1 cellular context compared by ENCODE assay signal in the genomic region with DNA sequence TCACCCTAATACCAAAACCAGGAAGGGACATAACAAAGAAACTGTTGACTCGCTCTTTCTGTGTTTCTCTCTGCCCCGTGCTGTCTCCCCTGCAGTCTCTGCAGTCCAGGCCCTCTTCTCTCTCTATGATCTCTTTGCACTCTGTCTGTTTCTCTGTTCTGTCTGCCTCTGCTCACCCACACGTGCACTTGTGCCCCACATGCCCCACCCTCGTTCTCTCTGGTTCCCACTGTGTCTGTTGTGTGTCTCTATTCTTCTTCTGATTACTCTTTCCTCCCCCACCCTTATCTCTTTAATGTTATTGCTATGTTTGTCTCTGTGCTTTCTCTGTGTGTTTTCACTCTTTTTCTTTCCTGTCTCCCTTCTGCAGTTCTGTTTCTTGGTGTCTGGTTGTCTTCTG.
TF ChIP-seq lines count a peak whose summit lies in the region.

No MANE protein-coding gene starts in this region.

TF ChIP-seq in GM23338, 12 proteins besides CTCF, POLR2A, EP300 and RAD21 (continued from another document):
- TF ChIP-seq, protein P1, sequence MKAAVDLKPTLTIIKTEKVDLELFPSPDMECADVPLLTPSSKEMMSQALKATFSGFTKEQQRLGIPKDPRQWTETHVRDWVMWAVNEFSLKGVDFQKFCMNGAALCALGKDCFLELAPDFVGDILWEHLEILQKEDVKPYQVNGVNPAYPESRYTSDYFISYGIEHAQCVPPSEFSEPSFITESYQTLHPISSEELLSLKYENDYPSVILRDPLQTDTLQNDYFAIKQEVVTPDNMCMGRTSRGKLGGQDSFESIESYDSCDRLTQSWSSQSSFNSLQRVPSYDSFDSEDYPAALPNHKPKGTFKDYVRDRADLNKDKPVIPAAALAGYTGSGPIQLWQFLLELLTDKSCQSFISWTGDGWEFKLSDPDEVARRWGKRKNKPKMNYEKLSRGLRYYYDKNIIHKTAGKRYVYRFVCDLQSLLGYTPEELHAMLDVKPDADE (IDR thresholded peaks at IDR 0.05), result no peak
